In genomic region chr19:53552001-53552721, GRCh38 we compare ENCODE assay signal across 13 cellular contexts.
"Had no signal": no experiment of that assay in that cellular context is flagged by ENCODE, and none has a peak within 500 bp of the region (broad histone marks: within the 10 kb centered on the region; RNA-seq: fewer than 3 reads in every experiment).

No MANE protein-coding gene starts in this region.

- H3K27me3 ChIP-seq: ascending aorta, gastroesophageal sphincter, hepatocyte had no signal

- H3K27me3 Mint-ChIP-seq: activated CD4-positive, alpha-beta T cell treated with anti-CD3 and anti-CD28 coated beads, Interleukin-2, amount 10 ng/mL, durations not matched to agents 24 days and 14 days; activated naive CD8-positive, alpha-beta T cell treated with anti-CD3 and anti-CD28 coated beads, Interleukin-2, amount 10 ng/mL, durations not matched to agents 7 days and 5 days; T-cell had no signal

- H3K36me3 ChIP-seq: ascending aorta, WERI-Rb-1 had no signal

- H3K4me3 Mint-ChIP-seq: activated naive CD8-positive, alpha-beta T cell treated with anti-CD3 and anti-CD28 coated beads, Interleukin-2, amount 10 ng/mL, durations not matched to agents 7 days and 5 days had no signal

- H3K27ac ChIP-seq: ascending aorta, hepatocyte, WERI-Rb-1 had no signal

- H2AFZ ChIP-seq: hepatocyte had no signal

- DNase-seq: activated CD4-positive, alpha-beta T cell treated with anti-CD3 and anti-CD28 coated beads, Interleukin-2, amount 10 ng/mL, durations not matched to agents 24 days and 14 days; activated naive CD8-positive, alpha-beta T cell treated with anti-CD3 and anti-CD28 coated beads, Interleukin-2, amount 10 ng/mL, durations not matched to agents 7 days and 5 days; effector CD4-positive, alpha-beta T cell; kidney glomerular epithelial cell; retina; small intestine; T-cell; T1000; trophoblast cell; WERI-Rb-1 had no signal

- H3K27ac Mint-ChIP-seq: activated naive CD8-positive, alpha-beta T cell treated with anti-CD3 and anti-CD28 coated beads, Interleukin-2, amount 10 ng/mL, durations not matched to agents 7 days and 5 days had no signal

- H3K4me3 ChIP-seq: ascending aorta, gastroesophageal sphincter, hepatocyte had no signal

- H3K9me3 ChIP-seq: ascending aorta had no signal

- ATAC-seq: gastroesophageal sphincter, T-cell had no signal

- H3K9me3 Mint-ChIP-seq: activated CD4-positive, alpha-beta T cell treated with anti-CD3 and anti-CD28 coated beads, Interleukin-2, amount 10 ng/mL, durations not matched to agents 24 days and 14 days had no signal
